1 cellular context compared by ENCODE assay signal in genomic region chr2:69781321-69782248, GRCh38.
A peak's percentile ranks its signal among the peaks of the same experiment; 100 is the strongest.
TF ChIP-seq lines count a peak whose summit lies in the region.

No MANE protein-coding gene starts in this region.

TF ChIP-seq in HepG2, 621 proteins besides CTCF, POLR2A, EP300 and RAD21 (continued from another document and continues in another):
- TF ChIP-seq, protein P1, sequence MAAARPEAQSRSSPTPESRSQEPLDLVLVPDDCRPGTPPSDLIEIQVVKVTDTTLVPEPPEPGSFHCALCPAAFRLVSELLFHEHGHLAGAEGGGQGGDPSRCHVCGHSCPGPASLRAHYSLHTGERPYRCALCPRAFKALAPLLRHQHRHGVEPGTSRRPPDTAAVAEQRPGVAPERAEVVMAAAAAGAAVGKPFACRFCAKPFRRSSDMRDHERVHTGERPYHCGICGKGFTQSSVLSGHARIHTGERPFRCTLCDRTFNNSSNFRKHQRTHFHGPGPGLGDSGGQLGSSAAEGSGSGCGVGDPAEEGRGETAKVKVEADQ (CRISPR knock-in tag; IDR thresholded peaks at IDR 0.05; ENCODE audit: borderline replicate concordance): no peak
- no peak for TF ChIP-seq MTA3 (CRISPR knock-in tag; IDR thresholded peaks at IDR 0.05)
- peak; percentile 98 for TF ChIP-seq FOXJ3 (CRISPR knock-in tag; IDR thresholded peaks at IDR 0.05; ENCODE audit: borderline replicate concordance)
- peak; percentile 80 for TF ChIP-seq HNF1A (IDR thresholded peaks at IDR 0.05; ENCODE audit: low read depth)
- peak; percentile 82; the same call in 1 of the 2 replicates for TF ChIP-seq HNF1A (CRISPR knock-in tag; IDR thresholded peaks at IDR 0.05; ENCODE audit: borderline replicate concordance)
- TF ChIP-seq SUZ12 (IDR thresholded peaks at IDR 0.05; ENCODE audit: low read depth, low read length): no peak
- 0 out of 2 replicates have a peak, but pooled peaks have one; percentile 72 for TF ChIP-seq ZNF747 (CRISPR knock-in tag; IDR thresholded peaks at IDR 0.05; ENCODE audit: borderline replicate concordance)
- TF ChIP-seq ZNF589 (CRISPR knock-in tag; conservative IDR thresholded peaks at IDR 0.05): 0 out of 2 replicates have a peak, but pooled peaks have one; percentile 32
- TF ChIP-seq, protein P2, sequence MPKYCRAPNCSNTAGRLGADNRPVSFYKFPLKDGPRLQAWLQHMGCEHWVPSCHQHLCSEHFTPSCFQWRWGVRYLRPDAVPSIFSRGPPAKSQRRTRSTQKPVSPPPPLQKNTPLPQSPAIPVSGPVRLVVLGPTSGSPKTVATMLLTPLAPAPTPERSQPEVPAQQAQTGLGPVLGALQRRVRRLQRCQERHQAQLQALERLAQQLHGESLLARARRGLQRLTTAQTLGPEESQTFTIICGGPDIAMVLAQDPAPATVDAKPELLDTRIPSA (CRISPR knock-in tag; IDR thresholded peaks at IDR 0.05; ENCODE audit: borderline replicate concordance): no peak
- no peak for TF ChIP-seq ZNF235 (CRISPR knock-in tag; IDR thresholded peaks at IDR 0.05; ENCODE audit: borderline replicate concordance)
- TF ChIP-seq KAT8 (CRISPR knock-in tag; IDR thresholded peaks at IDR 0.05): peak; percentile 85
- TF ChIP-seq NCOR1 (IDR thresholded peaks at IDR 0.05; ENCODE audit: borderline replicate concordance, low read length): peak; percentile 99
- TF ChIP-seq, protein P3, sequence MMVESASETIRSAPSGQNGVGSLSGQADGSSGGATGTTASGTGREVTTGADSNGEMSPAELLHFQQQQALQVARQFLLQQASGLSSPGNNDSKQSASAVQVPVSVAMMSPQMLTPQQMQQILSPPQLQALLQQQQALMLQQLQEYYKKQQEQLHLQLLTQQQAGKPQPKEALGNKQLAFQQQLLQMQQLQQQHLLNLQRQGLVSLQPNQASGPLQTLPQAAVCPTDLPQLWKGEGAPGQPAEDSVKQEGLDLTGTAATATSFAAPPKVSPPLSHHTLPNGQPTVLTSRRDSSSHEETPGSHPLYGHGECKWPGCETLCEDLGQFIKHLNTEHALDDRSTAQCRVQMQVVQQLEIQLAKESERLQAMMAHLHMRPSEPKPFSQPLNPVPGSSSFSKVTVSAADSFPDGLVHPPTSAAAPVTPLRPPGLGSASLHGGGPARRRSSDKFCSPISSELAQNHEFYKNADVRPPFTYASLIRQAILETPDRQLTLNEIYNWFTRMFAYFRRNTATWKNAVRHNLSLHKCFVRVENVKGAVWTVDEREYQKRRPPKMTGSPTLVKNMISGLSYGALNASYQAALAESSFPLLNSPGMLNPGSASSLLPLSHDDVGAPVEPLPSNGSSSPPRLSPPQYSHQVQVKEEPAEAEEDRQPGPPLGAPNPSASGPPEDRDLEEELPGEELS (CRISPR knock-in tag; IDR thresholded peaks at IDR 0.05): peak; percentile 99
- TF ChIP-seq AKNA (CRISPR knock-in tag; IDR thresholded peaks at IDR 0.05; ENCODE audit: borderline replicate concordance): no peak
- TF ChIP-seq, protein P4, sequence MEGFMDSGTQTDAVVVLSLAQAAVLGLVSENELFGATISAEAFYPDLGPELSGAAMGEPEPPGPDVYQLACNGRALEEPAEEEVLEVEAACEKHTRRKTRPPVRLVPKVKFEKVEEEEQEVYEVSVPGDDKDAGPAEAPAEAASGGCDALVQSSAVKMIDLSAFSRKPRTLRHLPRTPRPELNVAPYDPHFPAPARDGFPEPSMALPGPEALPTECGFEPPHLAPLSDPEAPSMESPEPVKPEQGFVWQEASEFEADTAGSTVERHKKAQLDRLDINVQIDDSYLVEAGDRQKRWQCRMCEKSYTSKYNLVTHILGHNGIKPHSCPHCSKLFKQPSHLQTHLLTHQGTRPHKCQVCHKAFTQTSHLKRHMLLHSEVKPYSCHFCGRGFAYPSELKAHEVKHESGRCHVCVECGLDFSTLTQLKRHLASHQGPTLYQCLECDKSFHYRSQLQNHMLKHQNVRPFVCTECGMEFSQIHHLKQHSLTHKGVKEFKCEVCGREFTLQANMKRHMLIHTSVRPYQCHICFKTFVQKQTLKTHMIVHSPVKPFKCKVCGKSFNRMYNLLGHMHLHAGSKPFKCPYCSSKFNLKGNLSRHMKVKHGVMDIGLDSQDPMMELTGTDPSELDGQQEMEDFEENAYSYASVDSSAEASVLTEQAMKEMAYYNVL (CRISPR knock-in tag; IDR thresholded peaks at IDR 0.05; ENCODE audit: borderline replicate concordance): peak; percentile 99
- peak; percentile 90 for TF ChIP-seq IRF2 (CRISPR knock-in tag; IDR thresholded peaks at IDR 0.05)
- peak; percentile 97 for TF ChIP-seq TARDBP (CRISPR knock-in tag; IDR thresholded peaks at IDR 0.05)
- TF ChIP-seq NR0B2 (CRISPR knock-in tag; IDR thresholded peaks at IDR 0.05): no peak
- TF ChIP-seq MAFK (conservative IDR thresholded peaks at IDR 0.05 in 1 of 2, IDR thresholded peaks at IDR 0.05 in 1 of 2; ENCODE audit: low read length in 2 of 2): peak; percentile 66 to 68; a peak in 3 of 4 replicates
- peak; percentile 67 for TF ChIP-seq ONECUT2 (CRISPR knock-in tag; IDR thresholded peaks at IDR 0.05)
- TF ChIP-seq, protein P5, sequence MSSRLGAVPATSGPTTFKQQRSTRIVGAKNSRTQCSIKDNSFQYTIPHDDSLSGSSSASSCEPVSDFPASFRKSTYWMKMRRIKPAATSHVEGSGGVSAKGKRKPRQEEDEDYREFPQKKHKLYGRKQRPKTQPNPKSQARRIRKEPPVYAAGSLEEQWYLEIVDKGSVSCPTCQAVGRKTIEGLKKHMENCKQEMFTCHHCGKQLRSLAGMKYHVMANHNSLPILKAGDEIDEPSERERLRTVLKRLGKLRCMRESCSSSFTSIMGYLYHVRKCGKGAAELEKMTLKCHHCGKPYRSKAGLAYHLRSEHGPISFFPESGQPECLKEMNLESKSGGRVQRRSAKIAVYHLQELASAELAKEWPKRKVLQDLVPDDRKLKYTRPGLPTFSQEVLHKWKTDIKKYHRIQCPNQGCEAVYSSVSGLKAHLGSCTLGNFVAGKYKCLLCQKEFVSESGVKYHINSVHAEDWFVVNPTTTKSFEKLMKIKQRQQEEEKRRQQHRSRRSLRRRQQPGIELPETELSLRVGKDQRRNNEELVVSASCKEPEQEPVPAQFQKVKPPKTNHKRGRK (CRISPR knock-in tag; IDR thresholded peaks at IDR 0.05): no peak; the same call in 1 of the 2 replicates
- TF ChIP-seq ZNF30 (CRISPR knock-in tag; IDR thresholded peaks at IDR 0.05): no peak
- TF ChIP-seq ATF3 (CRISPR knock-in tag; IDR thresholded peaks at IDR 0.05): peak; percentile 76
- no peak for TF ChIP-seq ZNF563 (CRISPR knock-in tag; IDR thresholded peaks at IDR 0.05)
- no peak; the same call in 1 of the 2 replicates for TF ChIP-seq RFX5 (IDR thresholded peaks at IDR 0.05; ENCODE audit: low read depth, low read length)
- no peak for TF ChIP-seq GLI4 (CRISPR knock-in tag; IDR thresholded peaks at IDR 0.05; ENCODE audit: borderline replicate concordance)
- peak; percentile 55; the same call in 1 of the 2 replicates for TF ChIP-seq FOSL1 (CRISPR knock-in tag; IDR thresholded peaks at IDR 0.05; ENCODE audit: borderline replicate concordance)
- TF ChIP-seq STAG1 (CRISPR knock-in tag; IDR thresholded peaks at IDR 0.05): peak; percentile 2; the same call in 1 of the 2 replicates
- no peak for TF ChIP-seq NR3C1 (CRISPR knock-in tag; IDR thresholded peaks at IDR 0.05)
- no peak for TF ChIP-seq ZMYM2 (CRISPR knock-in tag; IDR thresholded peaks at IDR 0.05)
- TF ChIP-seq, protein P6, sequence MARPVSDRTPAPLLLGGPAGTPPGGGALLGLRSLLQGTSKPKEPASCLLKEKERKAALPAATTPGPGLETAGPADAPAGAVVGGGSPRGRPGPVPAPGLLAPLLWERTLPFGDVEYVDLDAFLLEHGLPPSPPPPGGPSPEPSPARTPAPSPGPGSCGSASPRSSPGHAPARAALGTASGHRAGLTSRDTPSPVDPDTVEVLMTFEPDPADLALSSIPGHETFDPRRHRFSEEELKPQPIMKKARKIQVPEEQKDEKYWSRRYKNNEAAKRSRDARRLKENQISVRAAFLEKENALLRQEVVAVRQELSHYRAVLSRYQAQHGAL (CRISPR knock-in tag; IDR thresholded peaks at IDR 0.05; ENCODE audit: not compliant biosample characterization): no peak
- TF ChIP-seq U2AF2 (IDR thresholded peaks at IDR 0.05; ENCODE audit: low read depth, low read length): no peak
- peak; percentile 88; the same call in 1 of the 2 replicates for TF ChIP-seq ETV6 (CRISPR knock-in tag; conservative IDR thresholded peaks at IDR 0.05)
- TF ChIP-seq, protein P7, sequence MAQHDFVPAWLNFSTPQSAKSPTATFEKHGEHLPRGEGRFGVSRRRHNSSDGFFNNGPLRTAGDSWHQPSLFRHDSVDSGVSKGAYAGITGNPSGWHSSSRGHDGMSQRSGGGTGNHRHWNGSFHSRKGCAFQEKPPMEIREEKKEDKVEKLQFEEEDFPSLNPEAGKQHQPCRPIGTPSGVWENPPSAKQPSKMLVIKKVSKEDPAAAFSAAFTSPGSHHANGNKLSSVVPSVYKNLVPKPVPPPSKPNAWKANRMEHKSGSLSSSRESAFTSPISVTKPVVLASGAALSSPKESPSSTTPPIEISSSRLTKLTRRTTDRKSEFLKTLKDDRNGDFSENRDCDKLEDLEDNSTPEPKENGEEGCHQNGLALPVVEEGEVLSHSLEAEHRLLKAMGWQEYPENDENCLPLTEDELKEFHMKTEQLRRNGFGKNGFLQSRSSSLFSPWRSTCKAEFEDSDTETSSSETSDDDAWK (CRISPR knock-in tag; IDR thresholded peaks at IDR 0.05): no peak
- peak; percentile 95 for TF ChIP-seq RCOR2 (CRISPR knock-in tag; IDR thresholded peaks at IDR 0.05)
- peak; percentile 89 for TF ChIP-seq KDM6A (CRISPR knock-in tag; IDR thresholded peaks at IDR 0.05; ENCODE audit: low read depth)
- peak; percentile 79; the same call in 1 of the 2 replicates for TF ChIP-seq TP53 (CRISPR knock-in tag; conservative IDR thresholded peaks at IDR 0.05)
